Comparison of ENCODE assay signal across 8 cellular contexts in the genomic region with DNA sequence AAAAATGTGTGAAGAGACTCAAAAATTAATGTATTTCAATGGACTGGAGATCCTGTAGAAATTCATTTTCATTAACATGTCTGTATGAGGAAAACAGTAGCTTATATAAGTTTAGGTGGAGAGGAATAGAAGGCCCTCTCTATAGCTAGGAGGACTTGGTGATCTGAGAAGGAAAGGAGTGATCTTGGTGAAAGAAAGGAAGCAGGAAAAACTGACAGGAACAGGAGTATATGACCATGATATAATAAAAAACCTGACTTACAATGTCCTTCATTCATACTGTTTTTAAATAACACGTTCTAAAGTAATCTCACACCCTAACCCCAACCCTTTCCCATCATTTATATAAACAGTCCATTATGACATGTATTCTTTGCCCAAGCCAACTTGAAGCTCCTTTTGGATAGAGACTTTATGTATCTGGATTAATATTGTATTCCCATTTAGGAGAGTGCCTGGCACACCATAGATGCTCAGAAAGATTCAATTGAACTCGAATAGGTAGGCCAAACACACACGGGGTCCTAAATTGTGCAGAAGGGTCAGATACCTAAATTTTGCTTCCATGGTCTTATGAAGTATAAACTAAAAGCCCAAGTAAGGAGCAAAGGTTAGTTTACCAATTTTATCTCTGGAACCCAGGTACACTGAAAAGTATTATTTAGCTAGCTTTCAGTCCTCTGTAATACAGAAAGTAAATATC.
A peak's percentile ranks its signal among the peaks of the same experiment; 100 is the strongest.
DNase-seq lines count a peak whose midpoint lies in the region; ATAC-seq and TF ChIP-seq lines count a peak whose summit lies in the region.

No MANE protein-coding gene starts in this region.

- no peaks in the 10 kb centered on the region for H3K9me2 ChIP-seq in HCT116 (ENCODE audit: insufficient read depth)

- BruUV-seq in HCT116 (replicated peaks; lab: Mats Ljungman, UMichigan), result no TSS peak

- H3K4me3 ChIP-seq in HCT116 (replicated peaks in 1 of 2; ENCODE audit: low read depth in 1 of 2, low read length in 2 of 2) (peak overlapping the region; percentile 65 to 78), fibroblast of villous mesenchyme (ENCODE audit: low read depth, low read length) (peak overlapping the region; percentile 87), skin epidermis (peak overlapping the region; percentile 55 to 81 (median 67))

- peaks cover 32 to 47% of the 10 kb centered on the region in 2 experiments for H3K4me1 ChIP-seq in HCT116 (ENCODE audit: control insufficient read depth in 1 of 2, insufficient read depth in 2 of 2, low read length in 2 of 2)

- H3K36me3 ChIP-seq in HCT116 (ENCODE audit: control insufficient read depth in 1 of 2, insufficient read depth in 2 of 2, low read length in 2 of 2), result no peaks in the 10 kb centered on the region

- H3K27ac ChIP-seq in HCT116 (ENCODE audit: low read depth, low read length) (peak overlapping the region; percentile 98), skin epidermis (peak overlapping the region in 20 of 21 experiments; percentile 79 to 98 (median 92))

- TF ChIP-seq CTCF in HCT116 (IDR thresholded peaks at IDR 0.05 in 2 of 3, conservative IDR thresholded peaks at IDR 0.05 in 1 of 3; ENCODE audit: borderline replicate concordance in 1 of 3, insufficient read depth in 1 of 3, low read depth in 2 of 3, low read length in 2 of 3), result no peak
- no peak for TF ChIP-seq CTCF in fibroblast of villous mesenchyme (IDR thresholded peaks at IDR 0.05; ENCODE audit: insufficient read depth, low read depth, low read length)

- no peak for TF ChIP-seq RAD21 in HCT116 (IDR thresholded peaks at IDR 0.05; ENCODE audit: low read depth)

- intact Hi-C loops in HCT116 (cut with micrococcal nuclease), result no loop called here

- ATAC-seq in HCT116, result no peak

- H3K9me3 ChIP-seq in HCT116 (ENCODE audit: control insufficient read depth in 1 of 2, insufficient read depth in 1 of 2, low read depth in 1 of 2, low read length in 2 of 2), result no peaks in the 10 kb centered on the region

- H3K9ac ChIP-seq in HCT116 (ENCODE audit: low read length), result peak overlapping the region; percentile 99

- TF ChIP-seq POLR2A in HCT116 (IDR thresholded peaks at IDR 0.05; ENCODE audit: borderline replicate concordance, extremely low read depth, insufficient read depth, insufficient read length), result no peak

- CTCF ChIA-PET in HCT116 (lab: Charles Lee), result interaction anchor here (0.9 to 1.8 kb wide), 3 partner anchors 59 to 709 kb away, joined by 3 to 5 read pairs (median 3); no protein-coding TSS in a partner anchor

- DNase-seq in HCT116 (ENCODE audit: low read depth, low spot score) (no peak), OCI-M1 (lab: John Stamatoyannopoulos, UW) (peak; percentile 76), fibroblast of villous mesenchyme (ENCODE audit: low read depth) (no peak), D341Med (ENCODE audit: low spot score) (no peak), SKM-1 treated with dmso at 0.1 percent for 144 hours (lab: John Stamatoyannopoulos, UW; ENCODE audit: unreplicated experiment) (no peak), HuH-7 (ENCODE audit: low spot score) (no peak), nucleus accumbens (lab: John Stamatoyannopoulos, UW) (no peak)

- no peak overlapping the region for H2AFZ ChIP-seq in HCT116 (ENCODE audit: low read depth, low read length, poor library complexity, severe bottlenecking)

- RAD21 ChIA-PET in HCT116 (lab: Charles Lee; ENCODE audit: low non-redundant PET in 1 of 2, low total read pairs in 2 of 2, uncharacterized antibody in 2 of 2, unreplicated experiment in 2 of 2), result no interaction called here

- POLR2A ChIA-PET in HCT116 (lab: Charles Lee), result interaction anchor here (1.4 to 11.9 kb wide), 14 partner anchors 8 to 1713 kb away, joined by 4 to 422 read pairs (median 26); a partner anchor contains a TSS

- no peaks in the 10 kb centered on the region for H3K27me3 ChIP-seq in HCT116 (ENCODE audit: insufficient read depth, low read length)

- no peaks in the 10 kb centered on the region for H4K20me1 ChIP-seq in HCT116 (ENCODE audit: insufficient read depth)

- H3K4me2 ChIP-seq in HCT116 (ENCODE audit: low read length), result peak overlapping the region; percentile 82

- H3K79me2 ChIP-seq in HCT116 (ENCODE audit: insufficient read depth, low read length), result no peaks in the 10 kb centered on the region; the same call in 1 of the 2 replicates

TF ChIP-seq in HCT116, 20 proteins besides CTCF, POLR2A, EP300 and RAD21:
- TF ChIP-seq TCF7L2 (IDR thresholded peaks at IDR 0.05; ENCODE audit: borderline replicate concordance, extremely low read depth, insufficient read depth, insufficient read length), result no peak
TF ChIP-seq in HCT116: peak in this region for 0.
